Comparison of ENCODE assay signal across 8 cellular contexts in genomic region chr20:50744143-50744792, GRCh38. TPM values are rescaled to one million over a fixed set of nuclear protein-coding genes. Genes with fewer than 3 reads are reported as not detected.
DNase-seq lines count a peak whose midpoint lies in the region; ATAC-seq, FAIRE-seq and TF ChIP-seq lines count a peak whose summit lies in the region.

No MANE protein-coding gene starts in this region.

- peak overlapping the region; percentile 51 for H3K27ac ChIP-seq in A673 (ENCODE audit: low read depth, low read length, poor library complexity, severe bottlenecking)
- peak overlapping the region; percentile 31 for H3K27ac ChIP-seq in iPS-18a (ENCODE audit: low read length)
- peak overlapping the region; percentile 68 to 73 for H3K27ac ChIP-seq in small intestine (ENCODE audit: low read depth in 1 of 2, low read length in 1 of 2)

- CTCF ChIA-PET in A673 (lab: Charles Lee), result interaction anchor here (0.5 to 1.2 kb wide), 4 partner anchors 10 to 156 kb away, joined by 3 read pairs; no protein-coding TSS in a partner anchor

- DNase-seq in A673 (ENCODE audit: low spot score) (peak; percentile 86), HS-5 (ENCODE audit: low read depth) (peak; percentile 98), amniotic stem cell (lab: John Stamatoyannopoulos, UW) (peak; percentile 77), small intestine (peak; percentile 96), NOMO-1 treated with dmso at 0.1 percent for 144 hours (lab: John Stamatoyannopoulos, UW; ENCODE audit: unreplicated experiment) (no peak), GM20000 (ENCODE audit: low spot score) (no peak)

- POLR2A ChIA-PET in A673 (lab: Charles Lee; ENCODE audit: low non-redundant PET), result no interaction called here

- WGBS in small intestine, 3 donors, result 61 to 66% (median 66%) methylated on average over 15 of the region's 15 CpGs

- no peak for ATAC-seq in GM18505 (IDR thresholded peaks at IDR 0.05; ENCODE audit: unreplicated experiment)

- H3K36me3 ChIP-seq in A673 (ENCODE audit: insufficient read depth, low read length, poor library complexity, severe bottlenecking) (peaks cover 16% of the 10 kb centered on the region), iPS-18a (ENCODE audit: control insufficient read depth, low read depth, low read length) (peaks cover 14% of the 10 kb centered on the region), small intestine (ENCODE audit: control insufficient read depth in 2 of 2, insufficient read depth in 2 of 2, low read length in 2 of 2) (peaks cover 0 to 4% of the 10 kb centered on the region in 2 donors)

- H3K27me3 ChIP-seq in A673 (replicated peaks; ENCODE audit: insufficient read depth, low read depth, low read length, poor library complexity) (no peaks in the 10 kb centered on the region), iPS-18a (ENCODE audit: control insufficient read depth, insufficient read depth, low read length) (no peaks in the 10 kb centered on the region), small intestine (ENCODE audit: control insufficient read depth in 2 of 2, insufficient read depth in 2 of 2, low read length in 2 of 2) (no peaks in the 10 kb centered on the region)

- no peak for TF ChIP-seq POLR2A in GM18505 (IDR thresholded peaks at IDR 0.05; ENCODE audit: borderline replicate concordance, extremely low read depth, insufficient read depth, insufficient read length)

- H3K4me1 ChIP-seq in A673 (ENCODE audit: insufficient read depth, low read length, poor library complexity, severe bottlenecking), result peaks cover 54% of the 10 kb centered on the region
- peaks cover 17% of the 10 kb centered on the region for H3K4me1 ChIP-seq in iPS-18a (ENCODE audit: control insufficient read depth, low read depth, low read length)
- peaks cover 0 to 2% of the 10 kb centered on the region in 2 donors for H3K4me1 ChIP-seq in small intestine (ENCODE audit: control insufficient read depth in 2 of 2, insufficient read depth in 1 of 2, low read depth in 1 of 2, low read length in 1 of 2)

- H3K4me3 ChIP-seq in A673 (ENCODE audit: low read depth, low read length, poor library complexity, severe bottlenecking) (no peak overlapping the region), iPS-18a (ENCODE audit: low read length) (no peak overlapping the region), small intestine (ENCODE audit: low read depth in 1 of 2, low read length in 2 of 2) (no peak overlapping the region)

- no peaks in the 10 kb centered on the region for H3K9me3 ChIP-seq in A673 (ENCODE audit: low read depth, low read length, poor library complexity, severe bottlenecking)
- H3K9me3 ChIP-seq in iPS-18a (ENCODE audit: control insufficient read depth, low read depth, low read length), result no peaks in the 10 kb centered on the region
- H3K9me3 ChIP-seq in small intestine (ENCODE audit: control insufficient read depth, low read depth), result no peaks in the 10 kb centered on the region

- TF ChIP-seq CTCF in A673 (conservative IDR thresholded peaks at IDR 0.05; ENCODE audit: low read depth, low read length) (peak; percentile 43; the same call in 1 of the 2 replicates), GM20000 (IDR thresholded peaks at IDR 0.05; ENCODE audit: extremely low read depth, missing control alignments) (no peak)

- FAIRE-seq in small intestine (lab: Jason Lieb, UNC), result no peak

- intact Hi-C loops in A673 (cut with micrococcal nuclease; ENCODE audit: unreplicated experiment), result loop anchor here (10.0 kb wide), 1 partner anchor 109 kb away; no protein-coding TSS in a partner anchor

- BruUV-seq in A673 (replicated peaks; lab: Mats Ljungman, UMichigan), result no TSS peak

- no peak overlapping the region for H3K9ac ChIP-seq in iPS-18a (ENCODE audit: low read length)

RNA-seq across cellular contexts. Expression of gene PARD6B, which starts 12.9 kb away (rescaled TPM):
- total RNA-seq in A673 (2021), result 24.7 and 28.1 TPM in 2 replicates
- polyA plus RNA-seq in small intestine, result 1 to 10 TPM; 2.4 to 9.2 (median 8.9) TPM

RNA-seq across cellular contexts. Expression of gene BCAS4, which starts 50.6 kb away (rescaled TPM):
- 28.4 and 35.2 TPM in 2 replicates for total RNA-seq in A673 (2021)
- polyA plus RNA-seq in small intestine, result 1 to 10 TPM in 2 of 3 donors, under 1 TPM in 1; 0.45 to 1.7 (median 1.4) TPM

RNA-seq across cellular contexts. Expression of gene RIPOR3, which starts 52.9 kb away (rescaled TPM):
- 19.1 and 21.6 TPM in 2 replicates for total RNA-seq in A673 (2021)
- 10 to 100 TPM in 1 of 3 donors, 1 to 10 TPM in 1, under 1 TPM in 1; 0.22 to 10.9 (median 1.9) TPM for polyA plus RNA-seq in small intestine

Comparison
In these comparisons a context has a peak if more than half of its experiments do, and no peak if none do; other contexts are left out.
1. DNase-seq: peak in A673 (single experiment), HS-5 (single experiment), amniotic stem cell (single experiment) and small intestine (single experiment); none in NOMO-1 treated with dmso at 0.1 percent for 144 hours (single experiment) and GM20000 (single experiment).
2. Peak in every context shown above with its lines, with median percentiles within 50 percentile points of each other: H3K27ac ChIP-seq.